ENCODE assay signal across 8 cellular contexts in the genomic region with DNA sequence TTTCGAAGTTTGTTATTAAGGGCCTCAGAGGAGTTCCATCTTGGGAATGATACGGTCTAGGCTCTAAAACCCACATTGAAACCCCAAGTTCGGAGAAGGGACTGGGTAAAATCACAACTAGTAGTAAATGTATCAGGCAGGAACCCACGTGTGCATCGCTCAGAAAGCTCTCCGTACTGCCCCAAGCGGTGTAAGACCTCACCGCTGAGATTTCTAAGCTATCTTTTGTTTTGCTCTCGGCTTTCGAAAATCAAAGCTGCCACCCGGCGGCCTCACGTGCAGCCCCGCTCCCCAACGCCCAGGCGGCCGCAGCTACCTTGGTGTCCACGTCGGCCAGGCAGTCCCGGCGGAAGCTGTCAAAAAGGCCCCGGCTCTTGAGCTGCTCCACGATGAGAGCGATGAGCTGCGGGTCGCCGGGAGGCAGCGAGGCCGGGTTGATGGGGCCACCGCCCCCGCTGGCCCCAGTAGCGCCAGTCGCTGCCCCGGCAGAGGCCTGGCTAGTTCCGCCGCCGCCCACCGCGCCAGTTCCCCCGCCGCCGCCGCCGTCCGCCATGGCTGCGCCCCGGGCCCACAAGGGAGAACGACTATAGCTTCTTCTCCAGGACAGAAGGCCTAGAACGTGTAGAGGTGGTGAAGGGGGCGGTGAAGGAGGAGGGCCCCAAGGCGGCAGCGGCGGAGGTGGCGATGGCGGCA. TPM values are rescaled to one million over a fixed set of nuclear protein-coding genes. Genes with fewer than 3 reads are reported as not detected.
DNase-seq lines count a peak whose midpoint lies in the region; ATAC-seq and TF ChIP-seq lines count a peak whose summit lies in the region.

No MANE protein-coding gene starts in this region.

- peak overlapping the region; percentile 76 for H3K27ac ChIP-seq in CD8-positive, alpha-beta memory T cell (ENCODE audit: low read depth, low read length)
- peak overlapping the region; percentile 61 for H3K27ac ChIP-seq in OCI-LY1 (ENCODE audit: low read depth, low read length, poor library complexity, severe bottlenecking)
- peak overlapping the region; percentile 74 for H3K27ac ChIP-seq in epithelial cell of prostate

- no peaks in the 10 kb centered on the region for H3K27me3 ChIP-seq in CD8-positive, alpha-beta memory T cell (ENCODE audit: insufficient read depth, low read length, poor library complexity, severe bottlenecking)
- H3K27me3 ChIP-seq in OCI-LY1 (ENCODE audit: insufficient read depth, low read length) = no peaks in the 10 kb centered on the region
- H3K27me3 ChIP-seq in mucosa of stomach (ENCODE audit: control insufficient read depth, insufficient read depth, low read length) = no peaks in the 10 kb centered on the region

- H3K4me3 Mint-ChIP-seq in CD8-positive, alpha-beta memory T cell = peak overlapping the region; percentile 92 to 98 (median 96)

- peak; percentile 75 for TF ChIP-seq CTCF in OCI-LY1 (IDR thresholded peaks at IDR 0.05; ENCODE audit: low read length)

- H2AFZ ChIP-seq in OCI-LY1 (ENCODE audit: low read length) = no peak overlapping the region

- H3K36me3 Mint-ChIP-seq in CD8-positive, alpha-beta memory T cell = peaks cover 0 to 34% (median 9%) of the 10 kb centered on the region in 3 donors

- H3K9me3 ChIP-seq in CD8-positive, alpha-beta memory T cell (ENCODE audit: low read length) = no peaks in the 10 kb centered on the region
- no peaks in the 10 kb centered on the region for H3K9me3 ChIP-seq in OCI-LY1 (ENCODE audit: low read length)
- H3K9me3 ChIP-seq in mucosa of stomach (ENCODE audit: control insufficient read depth, low read length) = no peaks in the 10 kb centered on the region

- peak overlapping the region; percentile 75 to 97 (median 96) for H3K27ac Mint-ChIP-seq in CD8-positive, alpha-beta memory T cell

- peak overlapping the region; percentile 67 for H3K4me3 ChIP-seq in CD8-positive, alpha-beta memory T cell (ENCODE audit: low read length)
- H3K4me3 ChIP-seq in OCI-LY1 (ENCODE audit: low read depth, low read length, poor library complexity, severe bottlenecking) (peak overlapping the region; percentile 95), mucosa of stomach (ENCODE audit: low read length) (peak overlapping the region; percentile 0)

- CTCF ChIA-PET in CD8-positive, alpha-beta memory T cell (lab: Charles Lee) = interaction anchor here (0.7 to 9.2 kb wide), 22 partner anchors 11 to 471 kb away, joined by 3 to 108 read pairs (median 4); a partner anchor contains a TSS

- no peaks in the 10 kb centered on the region for H3F3A ChIP-seq in OCI-LY1 (ENCODE audit: insufficient read depth, low read length)

- peaks cover 30% of the 10 kb centered on the region for H3K4me1 ChIP-seq in CD8-positive, alpha-beta memory T cell (ENCODE audit: insufficient read depth, low read length)
- H3K4me1 ChIP-seq in OCI-LY1 (ENCODE audit: insufficient read depth, low read length, severe bottlenecking) (peaks cover 36% of the 10 kb centered on the region), mucosa of stomach (ENCODE audit: control insufficient read depth, insufficient read depth, low read length) (peaks cover 6% of the 10 kb centered on the region)

- DNase-seq in CD8-positive, alpha-beta memory T cell = peak; percentile 52 to 78 (median 67)
- DNase-seq in HPDE6-E6E7 (ENCODE audit: extremely low spot score) = peak; percentile 68
- peak; percentile 58 for DNase-seq in activated T-cell treated with anti-CD3 and anti-CD28 coated beads for 24 hours (ENCODE audit: low read depth)
- peak; percentile 18 for DNase-seq in epithelial cell of prostate (ENCODE audit: low read depth, low spot score)
- peak; percentile 71 for DNase-seq in stimulated activated CD8-positive, alpha-beta memory T cell treated with anti-CD3 and anti-CD28 coated beads, Interleukin-4, amount 100 ng/mL, for 48 hours

- peak; percentile 44 for ATAC-seq in GM19467 (IDR thresholded peaks at IDR 0.05; ENCODE audit: unreplicated experiment)

- H3K9me2 ChIP-seq in OCI-LY1 (ENCODE audit: low read depth, low read length) = no peaks in the 10 kb centered on the region

- peaks cover 16% of the 10 kb centered on the region for H3K36me3 ChIP-seq in CD8-positive, alpha-beta memory T cell (ENCODE audit: insufficient read depth, low read length)
- peaks cover 37% of the 10 kb centered on the region for H3K36me3 ChIP-seq in OCI-LY1 (ENCODE audit: insufficient read depth, low read length)
- H3K36me3 ChIP-seq in mucosa of stomach (ENCODE audit: control insufficient read depth, insufficient read depth, low read length) = no peaks in the 10 kb centered on the region

- peak overlapping the region; percentile 82 for H3K4me2 ChIP-seq in OCI-LY1 (ENCODE audit: low read length)

- H3K27me3 Mint-ChIP-seq in CD8-positive, alpha-beta memory T cell = no peaks in the 10 kb centered on the region

- peaks cover 34% of the 10 kb centered on the region for H3K79me2 ChIP-seq in OCI-LY1 (ENCODE audit: insufficient read depth, low read length)

- H3K9me3 Mint-ChIP-seq in CD8-positive, alpha-beta memory T cell = no peaks in the 10 kb centered on the region

- peak overlapping the region; percentile 91 for H3K9ac ChIP-seq in OCI-LY1 (ENCODE audit: low read length)
- peak overlapping the region; percentile 80 for H3K9ac ChIP-seq in mucosa of stomach (ENCODE audit: low read length)

- H3K4me1 Mint-ChIP-seq in CD8-positive, alpha-beta memory T cell = peaks cover 43 to 57% (median 54%) of the 10 kb centered on the region in 3 donors

- H4K20me1 ChIP-seq in OCI-LY1 (ENCODE audit: insufficient read depth, low read length) = no peaks in the 10 kb centered on the region

- POLR2A ChIA-PET in CD8-positive, alpha-beta memory T cell (lab: Charles Lee) = interaction anchor here (1.1 to 2.1 kb wide), 6 partner anchors 269 to 357 kb away, joined by 3 to 21 read pairs (median 4); a partner anchor contains a TSS

RNA-seq across cellular contexts. Expression of a gene that starts 0.4 kb away (rescaled TPM):
- total RNA-seq in CD8-positive, alpha-beta memory T cell = 10 to 100 TPM; 23.0 to 25.1 TPM
- polyA plus RNA-seq in CD8-positive, alpha-beta memory T cell = 17.1 TPM

Comparison
In these comparisons a context has a peak if more than half of its experiments do, and no peak if none do; other contexts are left out.
1. Peak in every context shown above with its lines: DNase-seq, ATAC-seq, H3K4me3 ChIP-seq and H3K27ac ChIP-seq.
2. DNase-seq: peak in every context shown above with its lines; median percentile 71 in stimulated activated CD8-positive, alpha-beta memory T cell treated with anti-CD3 and anti-CD28 coated beads, Interleukin-4, amount 100 ng/mL, for 48 hours; 68 in HPDE6-E6E7; 67 in CD8-positive, alpha-beta memory T cell; 58 in activated T-cell treated with anti-CD3 and anti-CD28 coated beads for 24 hours; 18 in epithelial cell of prostate.
3. H3K4me3 ChIP-seq: peak in every context shown above with its lines; median percentile 95 in OCI-LY1; 67 in CD8-positive, alpha-beta memory T cell; 0 in mucosa of stomach.